Comparison of ENCODE assay signal across 8 cellular contexts in genomic region chr5:173144200-173145176, GRCh38. TPM values are rescaled to one million over a fixed set of nuclear protein-coding genes. Genes with fewer than 3 reads are reported as not detected.
DNase-seq lines count a peak whose midpoint lies in the region; ATAC-seq, FAIRE-seq and TF ChIP-seq lines count a peak whose summit lies in the region.

BNIP1 (plus strand) TSS chr5:173144531; CDS start chr5:173144546, 15 bp downstream.

- intact Hi-C loops in activated T-helper 2 cell treated with anti-CD3 and anti-CD28 coated beads, Interferon-gamma antibody, Interleukin-2, Interleukin-4, amounts not matched to agents 10 μg/mL and 5 μg/mL and 100 μg/mL, durations not matched to agents 14 hours and 24 hours and 36 hours (cut with micrococcal nuclease): loop anchor here (1.0 to 5.0 kb wide), 5 partner anchors 88 to 1757 kb away; partner anchors contain the start of genes ATP6V0E1, BOD1, CREBRF and NPM1

- DNase-seq in ELR (ENCODE audit: low read depth) (peak; percentile 95), H54 (ENCODE audit: insufficient read length, low spot score) (peak; percentile 85), LoVo (ENCODE audit: low spot score) (peak; percentile 97), RWPE2 (ENCODE audit: low spot score) (peak; percentile 100), fibroblast of mammary gland (ENCODE audit: low read depth) (peak; percentile 92)
- DNase-seq in activated T-helper 2 cell treated with anti-CD3 and anti-CD28 coated beads, Interferon-gamma antibody, Interleukin-2, Interleukin-4, amounts not matched to agents 10 μg/mL and 5 μg/mL and 100 μg/mL, durations not matched to agents 14 hours and 24 hours and 36 hours (ENCODE audit: low spot score): peak; percentile 91
- peak; percentile 93 to 100 (median 96) for DNase-seq in naive thymus-derived CD8-positive, alpha-beta T cell
- DNase-seq in stimulated activated naive CD4-positive, alpha-beta T cell (lab: John Stamatoyannopoulos, UW): peak; percentile 91 to 98 (median 96)

- peaks cover 33% of the 10 kb centered on the region for H3K36me3 ChIP-seq in RWPE2 (ENCODE audit: low read depth)

- H3K27ac ChIP-seq in RWPE2 (ENCODE audit: poor library complexity, severe bottlenecking): peak within 1 kb of the TSS; percentile 68

- H3K36me3 Mint-ChIP-seq in activated T-helper 2 cell treated with anti-CD3 and anti-CD28 coated beads, Interferon-gamma antibody, Interleukin-2, Interleukin-4, amounts not matched to agents 10 μg/mL and 5 μg/mL and 100 μg/mL, durations not matched to agents 14 hours and 24 hours and 36 hours (ENCODE audit: low read depth): peaks cover 15% of the 10 kb centered on the region
- peaks cover 4 to 31% (median 14%) of the 10 kb centered on the region in 3 donors for H3K36me3 Mint-ChIP-seq in naive thymus-derived CD8-positive, alpha-beta T cell

- peak; percentile 99 for TF ChIP-seq CTCF in RWPE2 (IDR thresholded peaks at IDR 0.05; ENCODE audit: poor library complexity, severe bottlenecking)
- TF ChIP-seq CTCF in fibroblast of mammary gland (conservative IDR thresholded peaks at IDR 0.05; ENCODE audit: control insufficient read depth, insufficient read depth, low read depth, low read length): peak; percentile 99

- H3K27me3 Mint-ChIP-seq in activated T-helper 2 cell treated with anti-CD3 and anti-CD28 coated beads, Interferon-gamma antibody, Interleukin-2, Interleukin-4, amounts not matched to agents 10 μg/mL and 5 μg/mL and 100 μg/mL, durations not matched to agents 14 hours and 24 hours and 36 hours (ENCODE audit: low read depth): no peaks in the 10 kb centered on the region
- peaks cover 0 to 1% (median 0%) of the 10 kb centered on the region in 5 donors for H3K27me3 Mint-ChIP-seq in naive thymus-derived CD8-positive, alpha-beta T cell

- POLR2A ChIA-PET in naive thymus-derived CD8-positive, alpha-beta T cell (lab: Charles Lee): interaction anchor here (0.6 to 3.6 kb wide), 8 partner anchors 8 to 373 kb away, joined by 3 to 22 read pairs (median 4); partner anchors contain the start of genes ATP6V0E1, DUSP1 and RPL26L1

- H3K27me3 ChIP-seq in RWPE2 (ENCODE audit: insufficient read depth, poor library complexity, severe bottlenecking): no peaks in the 10 kb centered on the region

- peak within 1 kb of the TSS; percentile 95 for H3K4me3 Mint-ChIP-seq in activated T-helper 2 cell treated with anti-CD3 and anti-CD28 coated beads, Interferon-gamma antibody, Interleukin-2, Interleukin-4, amounts not matched to agents 10 μg/mL and 5 μg/mL and 100 μg/mL, durations not matched to agents 14 hours and 24 hours and 36 hours (ENCODE audit: low read depth)
- H3K4me3 Mint-ChIP-seq in naive thymus-derived CD8-positive, alpha-beta T cell: peak within 1 kb of the TSS; percentile 95 to 100 (median 98)

- 0 out of 2 replicates have a peak, but pooled peaks have one; percentile 20 for TF ChIP-seq POLR2A in H54 (IDR thresholded peaks at IDR 0.05; ENCODE audit: low read depth, low read length)

- FAIRE-seq in H54 (lab: Jason Lieb, UNC): no peak

- peak; percentile 95 for ATAC-seq in RWPE2 (ENCODE audit: low read depth)
- ATAC-seq in naive thymus-derived CD8-positive, alpha-beta T cell: peak; percentile 91 to 92

- peaks cover 5% of the 10 kb centered on the region for H3K4me1 Mint-ChIP-seq in activated T-helper 2 cell treated with anti-CD3 and anti-CD28 coated beads, Interferon-gamma antibody, Interleukin-2, Interleukin-4, amounts not matched to agents 10 μg/mL and 5 μg/mL and 100 μg/mL, durations not matched to agents 14 hours and 24 hours and 36 hours (ENCODE audit: low read depth)
- H3K4me1 Mint-ChIP-seq in naive thymus-derived CD8-positive, alpha-beta T cell: peaks cover 7 to 22% (median 13%) of the 10 kb centered on the region in 4 donors

- no peaks in the 10 kb centered on the region for H3K9me3 ChIP-seq in RWPE2 (ENCODE audit: severe bottlenecking)

- H3K27ac Mint-ChIP-seq in activated T-helper 2 cell treated with anti-CD3 and anti-CD28 coated beads, Interferon-gamma antibody, Interleukin-2, Interleukin-4, amounts not matched to agents 10 μg/mL and 5 μg/mL and 100 μg/mL, durations not matched to agents 14 hours and 24 hours and 36 hours: peak within 1 kb of the TSS; percentile 98
- H3K27ac Mint-ChIP-seq in naive thymus-derived CD8-positive, alpha-beta T cell: peak within 1 kb of the TSS; percentile 95 to 100 (median 99)

- peak within 1 kb of the TSS; percentile 96 for H3K4me3 ChIP-seq in RWPE2 (ENCODE audit: severe bottlenecking)
- H3K4me3 ChIP-seq in fibroblast of mammary gland (ENCODE audit: control insufficient read depth, low read depth, low read length): peak within 1 kb of the TSS; percentile 100

- peaks cover 9% of the 10 kb centered on the region for H3K4me1 ChIP-seq in RWPE2 (ENCODE audit: insufficient read depth, poor library complexity, severe bottlenecking)

- no peaks in the 10 kb centered on the region for H3K9me3 Mint-ChIP-seq in activated T-helper 2 cell treated with anti-CD3 and anti-CD28 coated beads, Interferon-gamma antibody, Interleukin-2, Interleukin-4, amounts not matched to agents 10 μg/mL and 5 μg/mL and 100 μg/mL, durations not matched to agents 14 hours and 24 hours and 36 hours
- no peaks in the 10 kb centered on the region for H3K9me3 Mint-ChIP-seq in naive thymus-derived CD8-positive, alpha-beta T cell

RNA-seq across cellular contexts. Expression of gene BNIP1, which starts in this region (rescaled TPM):
- total RNA-seq in activated T-helper 2 cell treated with anti-CD3 and anti-CD28 coated beads, Interferon-gamma antibody, Interleukin-2, Interleukin-4, amounts not matched to agents 10 μg/mL and 5 μg/mL and 100 μg/mL, durations not matched to agents 14 hours and 24 hours and 36 hours: 22.6 and 23.2 TPM in 2 replicates
- total RNA-seq in naive thymus-derived CD8-positive, alpha-beta T cell: 1 to 10 TPM; 6.9 to 8.3 TPM
- polyA plus RNA-seq in naive thymus-derived CD8-positive, alpha-beta T cell: 10 to 100 TPM; 11.0 to 19.3 (median 15.5) TPM

Comparison
In these comparisons a context has a peak if more than half of its experiments do, and no peak if none do; other contexts are left out.
1. Peak in every context shown above with its lines: DNase-seq, ATAC-seq, H3K4me3 ChIP-seq and H3K27ac ChIP-seq.